In genomic region chr11:61549177-61549576, GRCh38 we compare ENCODE assay signal across 32 cellular contexts. TPM values are rescaled to one million over a fixed set of nuclear protein-coding genes. Genes with fewer than 3 reads are reported as not detected.
"Had no signal": no experiment of that assay in that cellular context is flagged by ENCODE, and none has a peak within 500 bp of the region (broad histone marks: within the 10 kb centered on the region; RNA-seq: fewer than 3 reads in every experiment).

No MANE protein-coding gene starts in this region.

- DNase-seq: activated CD4-positive, alpha-beta memory T cell treated with anti-CD3 and anti-CD28 coated beads, Interleukin-2, amount 10 ng/mL, durations not matched to agents 7 days and 5 days; activated CD4-positive, alpha-beta T cell treated with anti-CD3 and anti-CD28 coated beads for 1 hour; activated CD4-positive, alpha-beta T cell treated with anti-CD3 and anti-CD28 coated beads for 4 hours; activated CD4-positive, alpha-beta T cell treated with anti-CD3 and anti-CD28 coated beads, Interleukin-2, amount 10 ng/mL, durations not matched to agents 7 days and 5 days; activated CD4-positive, alpha-beta T cell treated with anti-CD3 and anti-CD28 coated beads, Interleukin-2, amount 50 U/mL, for 4 hours; activated CD4-positive, CD25-positive, alpha-beta regulatory T cell; activated CD8-positive, alpha-beta memory T cell treated with anti-CD3 and anti-CD28 coated beads, Interleukin-2, amount 50 U/mL, for 48 hours; activated gamma-delta T cell treated with Interleukin-2 at 50 U/mL for 16 hours; activated naive CD4-positive, alpha-beta T cell treated with anti-CD3 and anti-CD28 coated beads, Interleukin-2, amount 50 U/mL, for 16 hours; activated naive CD4-positive, alpha-beta T cell treated with Interleukin-2 at 50 U/mL for 16 hours; activated T-cell treated with anti-CD3 and anti-CD28 coated beads for 4 hours; activated T-cell treated with anti-CD3 and anti-CD28 coated beads, Interleukin-2, amount 50 U/mL, for 24 hours; activated T-cell treated with anti-CD3 and anti-CD28 coated beads, Interleukin-2, amount 50 U/mL, for 72 hours; amniotic stem cell; cortex of kidney; dermis blood vessel endothelial cell; effector CD4-positive, alpha-beta T cell; effector memory CD8-positive, alpha-beta T cell; esophagus squamous epithelium; foreskin melanocyte; T-helper 1 cell; T-helper 17 cell; T1000; WERI-Rb-1 had no signal

- H3K27ac Mint-ChIP-seq: activated CD4-positive, alpha-beta memory T cell treated with anti-CD3 and anti-CD28 coated beads, Interleukin-2, amount 10 ng/mL, durations not matched to agents 7 days and 5 days; activated CD4-positive, alpha-beta T cell treated with anti-CD3 and anti-CD28 coated beads, Interleukin-2, amount 10 ng/mL, durations not matched to agents 7 days and 5 days; activated naive CD8-positive, alpha-beta T cell; activated T-cell treated with anti-CD3 and anti-CD28 coated beads, Interleukin-2, amount 50 U/mL, for 24 hours; activated T-cell treated with anti-CD3 and anti-CD28 coated beads, Interleukin-2, amount 50 U/mL, for 72 hours; effector memory CD8-positive, alpha-beta T cell; T-helper 17 cell; T-helper 2 cell treated with Interferon-gamma antibody and Interleukin-4, amounts not matched to agents 5 μg/mL and 100 μg/mL, for 36 hours had no signal

- H3K4me1 Mint-ChIP-seq: activated CD4-positive, alpha-beta T cell treated with anti-CD3 and anti-CD28 coated beads, Interleukin-2, amount 10 ng/mL, durations not matched to agents 7 days and 5 days had no signal

- H3K36me3 ChIP-seq: esophagus squamous epithelium, gastroesophageal sphincter, heart right ventricle had no signal

- H3K36me3 Mint-ChIP-seq: activated naive CD8-positive, alpha-beta T cell had no signal

- H3K27ac ChIP-seq: epithelial cell of prostate, esophagus squamous epithelium, gastroesophageal sphincter, WERI-Rb-1 had no signal

- H3K9me3 ChIP-seq: esophagus squamous epithelium, gastroesophageal sphincter, heart right ventricle had no signal

- ATAC-seq: activated T-cell treated with anti-CD3 and anti-CD28 coated beads, Interleukin-2, amount 50 U/mL, for 72 hours; effector memory CD8-positive, alpha-beta T cell; gastroesophageal sphincter; T-helper 17 cell had no signal

- H3K4me3 Mint-ChIP-seq: activated CD4-positive, alpha-beta memory T cell treated with anti-CD3 and anti-CD28 coated beads, Interleukin-2, amount 10 ng/mL, durations not matched to agents 7 days and 5 days; activated CD4-positive, alpha-beta T cell treated with anti-CD3 and anti-CD28 coated beads, Interleukin-2, amount 10 ng/mL, durations not matched to agents 7 days and 5 days; activated naive CD8-positive, alpha-beta T cell; activated T-cell treated with anti-CD3 and anti-CD28 coated beads, Interleukin-2, amount 50 U/mL, for 24 hours; activated T-cell treated with anti-CD3 and anti-CD28 coated beads, Interleukin-2, amount 50 U/mL, for 72 hours; effector memory CD8-positive, alpha-beta T cell; T-helper 17 cell; T-helper 2 cell treated with Interferon-gamma antibody and Interleukin-4, amounts not matched to agents 5 μg/mL and 100 μg/mL, for 36 hours had no signal

- H3K4me3 ChIP-seq: esophagus squamous epithelium, gastroesophageal sphincter, heart right ventricle had no signal

- H3K9me3 Mint-ChIP-seq: activated CD4-positive, alpha-beta memory T cell treated with anti-CD3 and anti-CD28 coated beads, Interleukin-2, amount 10 ng/mL, durations not matched to agents 7 days and 5 days; activated CD4-positive, alpha-beta T cell treated with anti-CD3 and anti-CD28 coated beads, Interleukin-2, amount 10 ng/mL, durations not matched to agents 7 days and 5 days; activated T-cell treated with anti-CD3 and anti-CD28 coated beads, Interleukin-2, amount 50 U/mL, for 24 hours; activated T-cell treated with anti-CD3 and anti-CD28 coated beads, Interleukin-2, amount 50 U/mL, for 72 hours; effector memory CD8-positive, alpha-beta T cell; T-helper 2 cell treated with Interferon-gamma antibody and Interleukin-4, amounts not matched to agents 5 μg/mL and 100 μg/mL, for 36 hours had no signal

- H3K4me1 ChIP-seq: esophagus squamous epithelium had no signal

RNA-seq across cellular contexts. Expression of gene SYT7, which starts 31.7 kb away (rescaled TPM):
- total RNA-seq: activated CD4-positive, alpha-beta memory T cell treated with anti-CD3 and anti-CD28 coated beads, Interleukin-2, amount 10 ng/mL, durations not matched to agents 7 days and 5 days; activated CD4-positive, alpha-beta T cell treated with anti-CD3 and anti-CD28 coated beads, Interleukin-2, amount 10 ng/mL, durations not matched to agents 7 days and 5 days; activated T-cell treated with anti-CD3 and anti-CD28 coated beads, Interleukin-2, amount 50 U/mL, for 72 hours; T-helper 17 cell had no signal

RNA-seq across cellular contexts. Expression of gene LRRC10B, which starts 40.6 kb away (rescaled TPM):
- total RNA-seq: activated CD4-positive, alpha-beta T cell treated with anti-CD3 and anti-CD28 coated beads, Interleukin-2, amount 10 ng/mL, durations not matched to agents 7 days and 5 days; activated T-cell treated with anti-CD3 and anti-CD28 coated beads, Interleukin-2, amount 50 U/mL, for 72 hours; dermis blood vessel endothelial cell; endothelial cell of umbilical vein; fibroblast of villous mesenchyme; T-helper 17 cell had no signal
- polyA plus RNA-seq: endothelial cell of umbilical vein, fibroblast of lung had no signal
